Comparison of ENCODE assay signal across 9 cellular contexts in the genomic region with DNA sequence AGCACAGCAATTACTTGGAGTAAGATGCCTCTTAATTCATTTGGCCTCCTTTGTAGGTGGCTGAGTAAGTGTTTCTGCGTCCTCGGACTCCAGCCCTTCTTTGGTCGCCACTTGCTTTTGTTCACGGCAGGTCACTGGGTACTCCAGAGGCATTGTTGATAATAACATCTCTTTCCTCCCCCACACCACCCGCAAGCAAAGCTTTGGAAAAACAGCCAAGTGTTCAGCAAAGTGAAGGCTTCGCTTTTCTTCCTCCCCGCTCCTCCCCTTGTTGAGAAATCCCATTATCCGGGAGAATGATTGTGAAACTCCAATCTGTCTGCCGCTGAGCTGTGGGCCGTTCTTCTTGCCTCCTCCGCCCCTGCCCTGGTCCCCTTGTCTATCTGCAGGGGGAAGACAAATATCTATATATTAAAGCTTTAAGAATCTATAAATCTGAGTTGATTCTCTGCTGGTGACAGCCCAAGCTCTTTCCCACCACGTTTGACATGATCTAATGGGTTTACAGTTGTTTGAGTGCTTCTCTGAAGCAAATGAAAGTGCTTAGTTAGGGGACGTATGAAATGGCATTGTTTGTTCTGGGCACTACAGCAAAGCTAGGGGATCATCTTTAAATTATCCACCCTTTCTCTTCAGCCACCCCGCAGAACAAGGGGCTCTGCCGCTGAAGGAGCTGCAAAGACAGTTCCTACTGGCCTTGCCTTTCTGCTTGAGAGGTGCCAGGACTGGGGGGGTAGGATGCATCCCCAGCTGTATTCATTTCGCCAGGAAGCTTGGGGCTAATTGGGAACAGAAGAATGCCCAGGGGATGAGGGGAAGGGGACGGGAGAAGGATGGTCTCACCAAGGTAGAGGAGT.
DNase-seq lines count a peak whose midpoint lies in the region; ATAC-seq and TF ChIP-seq lines count a peak whose summit lies in the region.
"Had no signal": no experiment of that assay in that cellular context is flagged by ENCODE, and none has a peak within 500 bp of the region (broad histone marks: within the 10 kb centered on the region; RNA-seq: fewer than 3 reads in every experiment).

No MANE protein-coding gene starts in this region.

- peak overlapping the region; percentile 45 for H3K4me3 ChIP-seq in BE2C (ENCODE audit: low read depth, low read length)
- peak overlapping the region; percentile 19 to 34 for H3K4me3 ChIP-seq in cardiac fibroblast (replicated peaks in 1 of 2; ENCODE audit: low read depth in 2 of 2, low read length in 2 of 2)
- H3K4me3 ChIP-seq in naive thymus-derived CD4-positive, alpha-beta T cell (ENCODE audit: low read length): no peak overlapping the region

- intact Hi-C loops in naive thymus-derived CD4-positive, alpha-beta T cell (cut with micrococcal nuclease): no loop called here

- no peaks in the 10 kb centered on the region for H3K9me3 Mint-ChIP-seq in naive thymus-derived CD4-positive, alpha-beta T cell

- no peak for TF ChIP-seq CTCF in BE2C (IDR thresholded peaks at IDR 0.05; ENCODE audit: low read depth, low read length)
- no peak for TF ChIP-seq CTCF in cardiac fibroblast (IDR thresholded peaks at IDR 0.05; ENCODE audit: low read depth, low read length)

- H3K27me3 Mint-ChIP-seq in naive thymus-derived CD4-positive, alpha-beta T cell: no peaks in the 10 kb centered on the region
- H3K27me3 Mint-ChIP-seq: activated naive CD8-positive, alpha-beta T cell had no signal

- H3K4me1 Mint-ChIP-seq in naive thymus-derived CD4-positive, alpha-beta T cell: peaks cover 0 to 16% (median 16%) of the 10 kb centered on the region in 7 donors

- CTCF ChIA-PET in naive thymus-derived CD4-positive, alpha-beta T cell (lab: Charles Lee): no interaction called here

- ATAC-seq in HG02885 (IDR thresholded peaks at IDR 0.05; ENCODE audit: poor library complexity, unreplicated experiment) (no peak), HG02970 (IDR thresholded peaks at IDR 0.05; ENCODE audit: low FRiP score, unreplicated experiment) (no peak), GM18519 (IDR thresholded peaks at IDR 0.05; ENCODE audit: low FRiP score, unreplicated experiment) (no peak)
- no peak for ATAC-seq in naive thymus-derived CD4-positive, alpha-beta T cell

- DNase-seq in BE2C: peak; percentile 32
- DNase-seq in NCI-H1436 (lab: John Stamatoyannopoulos, UW): peak; percentile 61
- DNase-seq in cardiac fibroblast (ENCODE audit: low read depth in 2 of 2): peak; percentile 76 to 87
- DNase-seq in midbrain (lab: John Stamatoyannopoulos, UW): peak; percentile 65
- no peak for DNase-seq in naive thymus-derived CD4-positive, alpha-beta T cell

- H3K27me3 ChIP-seq in BE2C: no peaks in the 10 kb centered on the region
- no peaks in the 10 kb centered on the region for H3K27me3 ChIP-seq in naive thymus-derived CD4-positive, alpha-beta T cell (ENCODE audit: control insufficient read depth in 2 of 2, insufficient read depth in 2 of 2, low read length in 2 of 2)

- POLR2A ChIA-PET in naive thymus-derived CD4-positive, alpha-beta T cell (lab: Charles Lee): no interaction called here

- no peaks in the 10 kb centered on the region for H3K36me3 ChIP-seq in BE2C
- no peaks in the 10 kb centered on the region for H3K36me3 ChIP-seq in naive thymus-derived CD4-positive, alpha-beta T cell (ENCODE audit: control insufficient read depth in 2 of 3, insufficient read depth in 3 of 3, low read length in 3 of 3)

- H3K27ac ChIP-seq in naive thymus-derived CD4-positive, alpha-beta T cell (ENCODE audit: low read depth, low read length): no peak overlapping the region

- H3K4me3 Mint-ChIP-seq in naive thymus-derived CD4-positive, alpha-beta T cell: no peak overlapping the region
- H3K4me3 Mint-ChIP-seq: activated naive CD8-positive, alpha-beta T cell had no signal

- peaks cover 0 to 6% (median 0%) of the 10 kb centered on the region in 5 donors for H3K36me3 Mint-ChIP-seq in naive thymus-derived CD4-positive, alpha-beta T cell

- H3K9me3 ChIP-seq in BE2C: no peaks in the 10 kb centered on the region
- H3K9me3 ChIP-seq in naive thymus-derived CD4-positive, alpha-beta T cell (ENCODE audit: control insufficient read depth in 2 of 3, low read length in 3 of 3): no peaks in the 10 kb centered on the region

- peaks cover 55% of the 10 kb centered on the region for H3K4me1 ChIP-seq in BE2C
- H3K4me1 ChIP-seq in naive thymus-derived CD4-positive, alpha-beta T cell (ENCODE audit: control insufficient read depth in 2 of 2, insufficient read depth in 2 of 2, low read length in 2 of 2): no peaks in the 10 kb centered on the region

- H3K27ac Mint-ChIP-seq in naive thymus-derived CD4-positive, alpha-beta T cell: peak overlapping the region in 3 of 9 donors; percentile 28 to 42 (median 38)

Comparison
In these comparisons a context has a peak if more than half of its experiments do, and no peak if none do; other contexts are left out.
1. DNase-seq: peak in BE2C (single experiment), NCI-H1436 (single experiment), cardiac fibroblast (2 of 2) and midbrain (single experiment); none in naive thymus-derived CD4-positive, alpha-beta T cell (0 of 9).